1 cellular context compared by ENCODE assay signal in the genomic region with DNA sequence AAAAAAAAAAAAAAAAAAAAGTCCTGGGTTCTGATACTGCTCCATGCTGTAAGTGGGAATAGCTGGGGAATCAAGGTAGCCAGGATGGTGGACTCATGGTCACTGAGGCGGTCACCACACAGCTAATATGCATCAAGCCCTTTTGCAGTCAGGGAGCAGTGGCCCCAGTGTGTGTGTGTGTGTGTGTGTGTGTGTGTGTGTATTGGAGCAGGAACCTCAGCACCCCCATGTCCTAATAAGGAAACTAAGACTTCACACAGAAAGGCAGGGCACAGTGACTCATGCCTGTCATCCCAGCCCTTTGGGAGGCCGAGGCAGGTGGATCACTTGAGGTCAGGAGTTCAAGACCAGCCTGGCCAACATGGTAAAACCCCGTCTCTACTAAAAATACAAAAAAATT.
TF ChIP-seq lines count a peak whose summit lies in the region.

No MANE protein-coding gene starts in this region.

TF ChIP-seq in H1, 55 proteins besides CTCF, POLR2A, EP300 and RAD21:
- TF ChIP-seq SP1 (IDR thresholded peaks at IDR 0.05; ENCODE audit: low read depth, low read length) (no peak), CHD7 (IDR thresholded peaks at IDR 0.05; ENCODE audit: insufficient replicate concordance, low read length) (no peak), HDAC2 (IDR thresholded peaks at IDR 0.05; ENCODE audit: borderline replicate concordance in 1 of 2, low read depth in 2 of 2, low read length in 2 of 2) (no peak), CREB1 (IDR thresholded peaks at IDR 0.05) (no peak), ZNF274 (IDR thresholded peaks at IDR 0.05; ENCODE audit: borderline replicate concordance, extremely low read depth, low read length) (no peak), SRF (IDR thresholded peaks at IDR 0.05; ENCODE audit: low read depth, low read length) (peak; percentile 44; the same call in 1 of the 2 replicates), HDAC6 (IDR thresholded peaks at IDR 0.05; ENCODE audit: low read depth, low read length) (no peak), MAX (IDR thresholded peaks at IDR 0.05) (no peak)
